Comparison of ENCODE assay signal across 8 cellular contexts in the genomic region with DNA sequence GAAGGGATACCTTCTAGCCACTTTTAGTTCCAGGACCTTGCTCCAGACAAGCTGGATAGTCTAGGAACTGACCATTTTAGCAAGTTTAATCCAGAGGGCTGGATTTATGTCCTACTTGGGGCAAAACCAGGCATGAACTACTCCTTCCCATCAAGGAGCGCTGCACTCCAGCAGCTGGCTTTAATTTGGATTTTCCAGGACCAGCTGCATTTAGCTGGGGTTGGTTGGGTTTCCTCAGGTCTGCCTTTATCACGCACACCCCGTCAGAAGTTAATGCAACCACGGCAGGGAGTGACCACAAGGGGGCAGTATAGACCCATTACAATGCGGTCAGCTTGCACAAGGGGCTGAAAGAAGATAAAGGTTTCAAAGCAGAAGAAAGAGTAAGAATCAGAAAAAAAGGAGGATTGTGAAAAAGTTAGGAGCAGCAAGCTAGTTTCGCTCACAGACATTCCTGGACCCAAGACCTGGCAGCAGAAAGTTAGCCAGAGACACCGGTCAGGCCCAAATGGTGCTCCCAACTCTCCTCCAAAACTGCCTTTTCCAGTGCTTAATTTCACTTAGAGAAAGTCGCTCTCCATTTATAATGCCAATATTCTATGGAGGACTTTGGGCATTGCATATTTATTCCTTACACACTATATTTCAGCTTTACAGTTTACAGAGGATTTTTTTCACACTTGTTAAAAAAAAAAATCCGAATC. TPM values are rescaled to one million over a fixed set of nuclear protein-coding genes. Genes with fewer than 3 reads are reported as not detected.
DNase-seq lines count a peak whose midpoint lies in the region; ATAC-seq and TF ChIP-seq lines count a peak whose summit lies in the region.

No MANE protein-coding gene starts in this region.

- H3K9me3 ChIP-seq in SJSA1 (replicated peaks) (no peaks in the 10 kb centered on the region), trophoblast cell (ENCODE audit: insufficient read depth, low read depth, low read length) (no peaks in the 10 kb centered on the region), tibial nerve (no peaks in the 10 kb centered on the region)

- H3K79me2 ChIP-seq in trophoblast cell (ENCODE audit: control insufficient read depth, insufficient read depth, low read length, poor library complexity): no peaks in the 10 kb centered on the region

- no peak overlapping the region for H3K14ac ChIP-seq in trophoblast cell (ENCODE audit: low read length)

- no peak for ATAC-seq in HG02623 (IDR thresholded peaks at IDR 0.05; ENCODE audit: unreplicated experiment)

- no peak overlapping the region for H3K27ac ChIP-seq in SJSA1
- H3K27ac ChIP-seq in trophoblast cell (ENCODE audit: low read depth, low read length): no peak overlapping the region
- peak overlapping the region in 1 of 4 donors; percentile 94 for H3K27ac ChIP-seq in tibial nerve

- no peak overlapping the region for H2BK5ac ChIP-seq in trophoblast cell (ENCODE audit: low read depth, low read length, poor library complexity)

- H3K23ac ChIP-seq in trophoblast cell (ENCODE audit: low read length): no peak overlapping the region

- H3K27me3 ChIP-seq in SJSA1 (replicated peaks) (no peaks in the 10 kb centered on the region), trophoblast cell (ENCODE audit: insufficient read depth, low read length) (no peaks in the 10 kb centered on the region), tibial nerve (no peaks in the 10 kb centered on the region)

- peak overlapping the region; percentile 30 for H2BK12ac ChIP-seq in trophoblast cell (ENCODE audit: low read length)

- no peak overlapping the region for H3K4ac ChIP-seq in trophoblast cell (ENCODE audit: low read depth, low read length)

- H2AFZ ChIP-seq in trophoblast cell (ENCODE audit: insufficient read depth, low read length, poor library complexity): no peak overlapping the region

- H3K79me1 ChIP-seq in trophoblast cell (ENCODE audit: low read length): peaks cover 3% of the 10 kb centered on the region

- TF ChIP-seq CTCF in GM12865 (IDR thresholded peaks at IDR 0.05; ENCODE audit: insufficient read depth, low read depth, low read length, missing control alignments): peak; percentile 88
- peak; percentile 85 to 94 (median 92) for TF ChIP-seq CTCF in tibial nerve (IDR thresholded peaks at IDR 0.05)

- DNase-seq in GM12865 (ENCODE audit: low read depth): peak; percentile 85
- DNase-seq in NAMALWA (ENCODE audit: low spot score): peak; percentile 88
- peak; percentile 88 to 93 for DNase-seq in SJSA1 (ENCODE audit: low read depth in 1 of 2, low spot score in 2 of 2)
- DNase-seq in activated effector memory CD4-positive, alpha-beta T cell treated with anti-CD3 and anti-CD28 coated beads, Interleukin-2, amount 50 U/mL, for 16 hours: peak; percentile 93
- DNase-seq in germinal center (ENCODE audit: low spot score): peak; percentile 81
- peak; percentile 79 to 93 for DNase-seq in trophoblast cell
- peak; percentile 84 to 98 for DNase-seq in tibial nerve (ENCODE audit: low spot score in 2 of 2)

- no peaks in the 10 kb centered on the region for H3K36me3 ChIP-seq in SJSA1
- H3K36me3 ChIP-seq in trophoblast cell (ENCODE audit: control insufficient read depth in 1 of 2, insufficient read depth in 2 of 2, low read length in 2 of 2): peaks cover 0 to 2% of the 10 kb centered on the region in 2 experiments
- H3K36me3 ChIP-seq in tibial nerve: no peaks in the 10 kb centered on the region

- H3K4me1 ChIP-seq in SJSA1 (replicated peaks) (peaks cover 36% of the 10 kb centered on the region), trophoblast cell (ENCODE audit: control insufficient read depth in 1 of 2, insufficient read depth in 2 of 2, low read length in 2 of 2) (peaks cover 3 to 4% of the 10 kb centered on the region in 2 experiments), tibial nerve (peaks cover 0 to 44% (median 20%) of the 10 kb centered on the region in 4 donors)

- H3K4me2 ChIP-seq in trophoblast cell (ENCODE audit: low read length): no peak overlapping the region

- no peak overlapping the region for H4K8ac ChIP-seq in trophoblast cell (ENCODE audit: low read depth, low read length)

- H3K4me3 ChIP-seq in GM12865 (ENCODE audit: low read depth, low read length) (no peak overlapping the region), SJSA1 (no peak overlapping the region), trophoblast cell (ENCODE audit: low read depth, low read length) (no peak overlapping the region), tibial nerve (no peak overlapping the region)

- H2BK120ac ChIP-seq in trophoblast cell (ENCODE audit: insufficient read depth, low read length, poor library complexity): no peak overlapping the region

- no peak overlapping the region for H3K9ac ChIP-seq in trophoblast cell (ENCODE audit: low read length)

- H4K12ac ChIP-seq in trophoblast cell (ENCODE audit: low read depth, low read length): no peak overlapping the region

- TF ChIP-seq POLR2A in tibial nerve (IDR thresholded peaks at IDR 0.05): no peak

- H3K18ac ChIP-seq in trophoblast cell (ENCODE audit: low read length): no peak overlapping the region

- no peak overlapping the region for H4K91ac ChIP-seq in trophoblast cell (ENCODE audit: low read depth, low read length)

- no peak overlapping the region for H2AK5ac ChIP-seq in trophoblast cell (ENCODE audit: low read length)

- WGBS in trophoblast cell (ENCODE audit: extremely low coverage, insufficient coverage, insufficient read length): no CpG with 5 or more reads among the region's 9 CpGs
- 27 to 29% methylated on average over 9 of the region's 9 CpGs for WGBS in tibial nerve, 2 donors

- peak in 1 of 2 donors; percentile 63 for TF ChIP-seq EP300 in tibial nerve (IDR thresholded peaks at IDR 0.05)

RNA-seq across cellular contexts. Expression of a gene that starts 40.1 kb away (rescaled TPM):
- 49.7 and 52.8 TPM in 2 replicates for total RNA-seq in SJSA1 (2014; rRNA removed; shearing (Covaris generic))
- polyA plus RNA-seq in trophoblast cell (2013): 22.4 and 23.3 TPM in 2 replicates
- 10 to 100 TPM; 22.9 to 31.2 (median 28.6) TPM for total RNA-seq in tibial nerve

RNA-seq across cellular contexts. Expression of a gene that starts 40.4 kb away (rescaled TPM):
- total RNA-seq in SJSA1 (2014; rRNA removed; shearing (Covaris generic)): 21.5 and 23.3 TPM in 2 replicates
- 28.1 and 28.7 TPM in 2 replicates for polyA plus RNA-seq in trophoblast cell (2013)
- 10 to 100 TPM; 30.2 to 36.3 (median 33.8) TPM for total RNA-seq in tibial nerve
